Comparison of ENCODE assay signal across 16 cellular contexts in the genomic region with DNA sequence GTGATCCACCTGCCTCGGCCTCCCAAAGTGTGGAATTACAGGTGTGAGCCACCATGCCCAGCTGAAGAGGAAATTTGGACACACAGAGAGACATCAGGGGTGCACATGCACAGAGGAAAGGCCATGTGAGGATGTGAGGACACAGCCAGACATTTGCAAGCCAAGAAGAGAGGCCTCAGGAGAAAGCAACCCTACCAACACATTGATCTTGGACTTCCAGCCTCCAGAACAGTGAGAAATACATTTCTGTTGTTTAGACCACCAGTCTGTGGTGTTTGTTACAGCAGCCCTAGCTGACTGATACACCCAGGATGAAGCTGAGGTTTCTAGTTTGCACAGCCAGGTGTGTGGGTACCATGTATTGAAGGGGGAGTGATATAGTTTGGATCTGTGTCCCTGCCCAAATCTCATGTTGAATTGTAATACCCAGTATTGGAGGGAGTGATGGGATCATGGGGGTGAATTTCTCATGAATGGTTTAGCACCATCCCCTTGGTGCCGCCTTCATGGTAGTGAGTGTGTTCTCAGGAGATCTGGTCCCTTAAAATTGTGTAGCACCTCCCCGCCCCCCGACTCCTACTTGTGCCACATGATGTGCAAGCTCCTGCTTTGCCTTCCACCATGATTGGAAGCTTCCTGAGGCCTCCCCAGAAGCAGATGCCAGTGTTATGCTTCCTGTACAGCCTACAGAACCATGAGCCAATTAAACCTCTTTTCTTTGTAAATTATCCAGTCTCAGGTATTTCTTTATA.
"Had no signal": no experiment of that assay in that cellular context is flagged by ENCODE, and none has a peak within 500 bp of the region (broad histone marks: within the 10 kb centered on the region; RNA-seq: fewer than 3 reads in every experiment).

No MANE protein-coding gene starts in this region.

- H3K79me2 ChIP-seq: parathyroid adenoma had no signal

- DNase-seq: activated CD4-positive, alpha-beta T cell treated with anti-CD3 and anti-CD28 coated beads for 1 hour; activated naive CD8-positive, alpha-beta T cell treated with anti-CD3 and anti-CD28 coated beads, Interleukin-2, amount 10 ng/mL, durations not matched to agents 7 days and 5 days; amygdala; foreskin fibroblast; hippocampal formation; midbrain; stimulated activated naive B cell treated with anti-CD40 and anti-IgM and Interleukin-4, amounts not matched to agents 10 μg/mL and 1 μg/mL and 100 μg/mL, for 72 hours; T-helper 1 cell; T1000; uterus had no signal

- H3K4me3 Mint-ChIP-seq: activated naive CD8-positive, alpha-beta T cell treated with anti-CD3 and anti-CD28 coated beads, Interleukin-2, amount 10 ng/mL, durations not matched to agents 7 days and 5 days; nephron; stimulated activated naive B cell treated with anti-CD40 and anti-IgM and Interleukin-4, amounts not matched to agents 10 μg/mL and 1 μg/mL and 100 μg/mL, for 72 hours had no signal

- H3K4me3 ChIP-seq: cardiac muscle cell, dorsolateral prefrontal cortex, left lung, uterus had no signal

- H3K27ac ChIP-seq: cardiac muscle cell, dorsolateral prefrontal cortex, epithelial cell of prostate, left lung, parathyroid adenoma, uterus had no signal

- H3K27ac Mint-ChIP-seq: activated naive CD8-positive, alpha-beta T cell treated with anti-CD3 and anti-CD28 coated beads, Interleukin-2, amount 10 ng/mL, durations not matched to agents 7 days and 5 days; nephron; stimulated activated naive B cell treated with anti-CD40 and anti-IgM and Interleukin-4, amounts not matched to agents 10 μg/mL and 1 μg/mL and 100 μg/mL, for 72 hours had no signal

- H3K4me1 Mint-ChIP-seq: nephron had no signal

- H3K36me3 ChIP-seq: cardiac muscle cell, left lung, uterus had no signal

- H3K36me3 Mint-ChIP-seq: activated naive CD8-positive, alpha-beta T cell treated with anti-CD3 and anti-CD28 coated beads, Interleukin-2, amount 10 ng/mL, durations not matched to agents 7 days and 5 days; stimulated activated naive B cell treated with anti-CD40 and anti-IgM and Interleukin-4, amounts not matched to agents 10 μg/mL and 1 μg/mL and 100 μg/mL, for 72 hours had no signal

- ATAC-seq: stimulated activated naive B cell treated with anti-CD40 and anti-IgM and Interleukin-4, amounts not matched to agents 10 μg/mL and 1 μg/mL and 100 μg/mL, for 72 hours had no signal

- H2AFZ ChIP-seq: parathyroid adenoma had no signal

- H3K9ac ChIP-seq: parathyroid adenoma had no signal

- H3K4me1 ChIP-seq: left lung, parathyroid adenoma, uterus had no signal

- H3K27me3 ChIP-seq: cardiac muscle cell, left lung, uterus had no signal

- H3K9me3 ChIP-seq: left lung, uterus had no signal
